13 cellular contexts compared by ENCODE assay signal in the genomic region with DNA sequence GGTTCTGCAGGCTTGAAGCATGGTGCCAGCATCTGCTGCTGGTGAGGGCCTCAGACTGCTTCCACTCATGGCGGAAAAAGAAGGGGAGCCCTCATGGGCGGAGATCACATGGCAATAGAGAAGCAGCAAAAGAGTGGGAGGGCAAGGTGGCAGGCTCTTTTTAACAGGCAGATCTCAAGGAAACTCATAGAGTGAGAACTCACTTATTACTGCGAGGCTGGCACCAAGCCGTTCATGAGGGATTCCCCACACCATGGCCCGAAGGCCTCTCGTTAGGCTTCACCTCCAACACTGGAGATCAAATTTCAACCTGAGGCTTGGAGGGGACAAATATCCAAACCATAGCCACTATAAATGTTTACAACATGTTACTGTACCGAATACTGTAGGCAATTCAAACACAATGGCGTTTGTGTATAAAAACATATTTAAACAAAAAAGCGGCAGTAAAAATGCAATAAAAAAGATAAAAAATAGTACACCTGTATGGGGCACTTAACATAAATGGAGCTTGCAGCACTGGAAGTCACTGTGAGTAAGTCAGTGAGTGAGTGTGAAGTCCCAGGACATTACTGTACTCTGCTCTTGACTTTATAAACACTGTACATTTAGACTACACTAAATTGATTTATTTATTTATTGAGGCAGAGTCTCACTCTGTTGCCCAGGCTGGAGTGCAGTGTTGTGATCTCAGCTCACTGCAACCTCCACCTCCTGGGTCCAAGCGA. TPM values are rescaled to one million over a fixed set of nuclear protein-coding genes. Genes with fewer than 3 reads are reported as not detected.
DNase-seq lines count a peak whose midpoint lies in the region; FAIRE-seq and TF ChIP-seq lines count a peak whose summit lies in the region.
"Had no signal": no experiment of that assay in that cellular context is flagged by ENCODE, and none has a peak within 500 bp of the region (broad histone marks: within the 10 kb centered on the region; RNA-seq: fewer than 3 reads in every experiment).

No MANE protein-coding gene starts in this region.

- H3K9ac ChIP-seq in Loucy (ENCODE audit: low read depth, low read length, poor library complexity, severe bottlenecking) = no peak overlapping the region
- no peak overlapping the region for H3K9ac ChIP-seq in H1 (replicated peaks in 1 of 4; ENCODE audit: extremely low read depth in 1 of 4, low read depth in 3 of 4, low read length in 3 of 4)
- H3K9ac ChIP-seq in parathyroid adenoma = no peak overlapping the region
- H3K9ac ChIP-seq in mesenchymal stem cell (ENCODE audit: low read length) = no peak overlapping the region

- POLR2A ChIA-PET in H1 (lab: Charles Lee; ENCODE audit: partially characterized antibody) = interaction anchor here (0.7 to 2.7 kb wide), 4 partner anchors 32 to 50 kb away, joined by 4 to 10 read pairs (median 6); no protein-coding TSS in a partner anchor

- H3K27ac ChIP-seq in C4-2B = peak overlapping the region; percentile 57
- no peak overlapping the region for H3K27ac ChIP-seq in H1 (ENCODE audit: low read depth, low read length)
- H3K27ac ChIP-seq in parathyroid adenoma = peak overlapping the region; percentile 86
- no peak overlapping the region for H3K27ac ChIP-seq in mesenchymal stem cell (ENCODE audit: low read length, poor library complexity, severe bottlenecking)
- H3K27ac ChIP-seq: HL-60, SK-N-MC had no signal

- no peak for TF ChIP-seq RAD21 in H1 (IDR thresholded peaks at IDR 0.05 in 1 of 2, conservative IDR thresholded peaks at IDR 0.05 in 1 of 2; ENCODE audit: low read depth in 2 of 2, low read length in 2 of 2)

- H3K36me3 ChIP-seq in Loucy (ENCODE audit: insufficient read depth, low read length) (no peaks in the 10 kb centered on the region), H1 (ENCODE audit: control insufficient read depth in 2 of 4, insufficient read depth in 4 of 4, low read length in 3 of 4) (no peaks in the 10 kb centered on the region), parathyroid adenoma (ENCODE audit: control insufficient read depth, insufficient read depth, low read length) (no peaks in the 10 kb centered on the region), mesenchymal stem cell (ENCODE audit: control insufficient read depth in 1 of 2, insufficient read depth in 2 of 2, low read depth in 1 of 2, low read length in 2 of 2) (no peaks in the 10 kb centered on the region)

- no peak overlapping the region for H2BK5ac ChIP-seq in H1 (ENCODE audit: low read depth, low read length)
- H2BK5ac ChIP-seq in mesenchymal stem cell (ENCODE audit: low read depth, low read length, poor library complexity, severe bottlenecking) = no peak overlapping the region

- H4K5ac ChIP-seq in H1 (ENCODE audit: insufficient read length, low read depth, low read length) = no peak overlapping the region

- H4K8ac ChIP-seq in H1 (ENCODE audit: extremely low read depth, insufficient read depth, low read length) (no peak overlapping the region), mesenchymal stem cell (ENCODE audit: low read length) (no peak overlapping the region)

- no peaks in the 10 kb centered on the region for H3K79me2 ChIP-seq in Loucy (ENCODE audit: insufficient read depth, low read length)
- no peaks in the 10 kb centered on the region for H3K79me2 ChIP-seq in H1 (ENCODE audit: control insufficient read depth in 1 of 2, insufficient read depth in 2 of 2, low read length in 2 of 2)
- no peaks in the 10 kb centered on the region for H3K79me2 ChIP-seq in parathyroid adenoma

- H2AFZ ChIP-seq in Loucy (ENCODE audit: low read length) = peak overlapping the region; percentile 57; the same call in 1 of the 2 replicates
- H2AFZ ChIP-seq in H1 (ENCODE audit: low read length) = 0 out of 2 replicates have a peak overlapping the region, but pooled peaks have one; percentile 40
- peak overlapping the region; percentile 69 for H2AFZ ChIP-seq in parathyroid adenoma
- no peak overlapping the region for H2AFZ ChIP-seq in mesenchymal stem cell (ENCODE audit: low read depth, low read length)

- H3K14ac ChIP-seq in H1 (ENCODE audit: insufficient read length) = no peak overlapping the region
- no peak overlapping the region for H3K14ac ChIP-seq in mesenchymal stem cell (ENCODE audit: low read length in 2 of 2)

- DNase-seq in H1 (ENCODE audit: low read depth in 1 of 2, low spot score in 2 of 2) (no peak), ecto neural progenitor cell (ENCODE audit: low spot score) (no peak), HK-2 (ENCODE audit: unreplicated experiment) (no peak), mesenchymal stem cell (no peak)

- H3K4me2 ChIP-seq in Loucy (ENCODE audit: low read depth, low read length, poor library complexity, severe bottlenecking) (no peak overlapping the region), H1 (ENCODE audit: insufficient read depth in 1 of 2, low read depth in 2 of 2, low read length in 2 of 2) (no peak overlapping the region), parathyroid adenoma (ENCODE audit: low read length) (peak overlapping the region; percentile 25), mesenchymal stem cell (ENCODE audit: low read length, poor library complexity, severe bottlenecking) (no peak overlapping the region)

- H3K4me3 ChIP-seq in Loucy (ENCODE audit: low read length, poor library complexity, severe bottlenecking) (no peak overlapping the region), H1 (ENCODE audit: extremely low read depth in 1 of 4, insufficient read depth in 2 of 4, low read depth in 3 of 4, low read length in 4 of 4) (no peak overlapping the region), parathyroid adenoma (ENCODE audit: low read depth, low read length) (no peak overlapping the region), mesenchymal stem cell (ENCODE audit: insufficient read depth in 1 of 2, low read depth in 1 of 2, low read length in 2 of 2) (no peak overlapping the region)
- H3K4me3 ChIP-seq: SK-N-MC had no signal

- H3K9me3 ChIP-seq in Loucy (ENCODE audit: insufficient read depth, low read depth, low read length) = no peaks in the 10 kb centered on the region
- H3K9me3 ChIP-seq in H1 (ENCODE audit: insufficient read depth in 2 of 2, low read depth in 1 of 2, low read length in 1 of 2) = no peaks in the 10 kb centered on the region
- H3K9me3 ChIP-seq in parathyroid adenoma (ENCODE audit: control insufficient read depth, low read length) = no peaks in the 10 kb centered on the region
- no peaks in the 10 kb centered on the region for H3K9me3 ChIP-seq in mesenchymal stem cell (ENCODE audit: control insufficient read depth, low read length)

- no peak overlapping the region for H3K4ac ChIP-seq in H1 (replicated peaks; ENCODE audit: insufficient read length, low read depth, low read length)
- no peak overlapping the region for H3K4ac ChIP-seq in mesenchymal stem cell (ENCODE audit: low read depth in 1 of 2, low read length in 2 of 2)

- TF ChIP-seq CTCF in C4-2B (conservative IDR thresholded peaks at IDR 0.05) (no peak), Loucy (conservative IDR thresholded peaks at IDR 0.05; ENCODE audit: low read length) (no peak), H1 (IDR thresholded peaks at IDR 0.05; ENCODE audit: control extremely low read depth in 1 of 3, insufficient read depth in 1 of 3, low read depth in 1 of 3, low read length in 3 of 3) (no peak), parathyroid adenoma (IDR thresholded peaks at IDR 0.05) (no peak)

- no peaks in the 10 kb centered on the region for H3F3A ChIP-seq in Loucy (ENCODE audit: low read depth)

- H4K91ac ChIP-seq in H1 (replicated peaks; ENCODE audit: insufficient read length, low read length) = no peak overlapping the region
- no peak overlapping the region for H4K91ac ChIP-seq in mesenchymal stem cell (ENCODE audit: low read length)

- no peaks in the 10 kb centered on the region for H3K23me2 ChIP-seq in H1 (ENCODE audit: low read depth, low read length)

- no peak for FAIRE-seq in H1 (lab: Jason Lieb, UNC)

- CTCF ChIA-PET in H1 (lab: Charles Lee; ENCODE audit: partially characterized antibody) = interaction anchor here (0.7 to 9.9 kb wide), 14 partner anchors 9 to 289 kb away, joined by 3 to 122 read pairs (median 10); a partner anchor contains a TSS

- H3K4me1 ChIP-seq in Loucy (ENCODE audit: insufficient read depth, low read length, poor library complexity, severe bottlenecking) (no peaks in the 10 kb centered on the region), H1 (replicated peaks in 1 of 4; ENCODE audit: control insufficient read depth in 3 of 4, insufficient read depth in 4 of 4, low read length in 3 of 4) (no peaks in the 10 kb centered on the region), parathyroid adenoma (peaks cover 43% of the 10 kb centered on the region), mesenchymal stem cell (ENCODE audit: control insufficient read depth, insufficient read depth, low read depth, low read length) (peaks cover 2% of the 10 kb centered on the region)

- no peak overlapping the region for H3K23ac ChIP-seq in H1 (ENCODE audit: insufficient read length)
- H3K23ac ChIP-seq in mesenchymal stem cell (ENCODE audit: low read length in 2 of 2) = no peak overlapping the region

- H4K20me1 ChIP-seq in Loucy (ENCODE audit: insufficient read depth, low read length, poor library complexity, severe bottlenecking) = no peaks in the 10 kb centered on the region
- H4K20me1 ChIP-seq in H1 (replicated peaks in 1 of 2; ENCODE audit: control insufficient read depth in 1 of 2, insufficient read depth in 2 of 2, low read length in 2 of 2) = no peaks in the 10 kb centered on the region

- H2BK20ac ChIP-seq in H1 (ENCODE audit: low read length) = no peak overlapping the region

- WGBS in H1 (ENCODE audit: extremely low coverage in 1 of 2, insufficient coverage in 1 of 2, insufficient read length in 1 of 2, insufficient replicate concordance in 2 of 2, low coverage in 1 of 2, low lambda C conversion rate in 2 of 2, missing lambda C conversion rate in 1 of 2), 2 experiments = 82% methylated on average over 10 of the region's 10 CpGs; no CpG with 5 or more reads in 1 of the 2 experiments
- WGBS in mesenchymal stem cell = 83% methylated on average over 6 of the region's 10 CpGs

- H2BK12ac ChIP-seq in H1 (ENCODE audit: low read depth, low read length) (no peak overlapping the region), mesenchymal stem cell (ENCODE audit: low read length in 2 of 2) (no peak overlapping the region)

- H2BK15ac ChIP-seq in H1 (ENCODE audit: low read length) (no peak overlapping the region), mesenchymal stem cell (ENCODE audit: low read depth, poor library complexity, severe bottlenecking) (no peak overlapping the region)

- TF ChIP-seq EP300 in H1 (IDR thresholded peaks at IDR 0.05; ENCODE audit: borderline replicate concordance in 1 of 2, low read depth in 2 of 2, low read length in 2 of 2) = no peak

- H3K79me1 ChIP-seq in H1 (ENCODE audit: low read depth, low read length) (no peaks in the 10 kb centered on the region), mesenchymal stem cell (replicated peaks; ENCODE audit: low read length, poor library complexity, severe bottlenecking) (no peaks in the 10 kb centered on the region)

- H2AK5ac ChIP-seq in H1 (ENCODE audit: low read depth, low read length) (no peak overlapping the region), mesenchymal stem cell (ENCODE audit: low read length, severe bottlenecking) (no peak overlapping the region)

- TF ChIP-seq POLR2A in H1 (IDR thresholded peaks at IDR 0.05; ENCODE audit: control extremely low read depth in 1 of 2, low read depth in 2 of 2, low read length in 2 of 2) = no peak

- H3K27me3 ChIP-seq in Loucy (ENCODE audit: insufficient read depth, low read length, poor library complexity, severe bottlenecking) (no peaks in the 10 kb centered on the region), H1 (replicated peaks in 1 of 4; ENCODE audit: control insufficient read depth in 3 of 4, extremely low read depth in 1 of 4, insufficient read depth in 3 of 4, low read length in 3 of 4) (no peaks in the 10 kb centered on the region), parathyroid adenoma (ENCODE audit: control insufficient read depth, insufficient read depth, low read length) (no peaks in the 10 kb centered on the region), mesenchymal stem cell (ENCODE audit: control insufficient read depth in 1 of 2, insufficient read depth in 1 of 2, low read length in 2 of 2) (peaks cover 0 to 3% of the 10 kb centered on the region in 2 experiments)

- H3K9me2 ChIP-seq in Loucy (replicated peaks; ENCODE audit: low read depth, low read length) = no peaks in the 10 kb centered on the region

- H3K18ac ChIP-seq in H1 (ENCODE audit: extremely low read depth, low read length) (no peak overlapping the region), mesenchymal stem cell (ENCODE audit: low read depth in 1 of 2, low read length in 2 of 2) (no peak overlapping the region)

- H3K56ac ChIP-seq in H1 (replicated peaks; ENCODE audit: insufficient read length, low read depth, low read length) = no peak overlapping the region

- no peak overlapping the region for H2BK120ac ChIP-seq in H1 (replicated peaks; ENCODE audit: low read depth, low read length)
- H2BK120ac ChIP-seq in mesenchymal stem cell (ENCODE audit: low read depth, low read length) = no peak overlapping the region

RNA-seq across cellular contexts. Expression of a gene that starts 18.8 kb away (rescaled TPM):
- 0.10 and 0.50 TPM in 2 replicates for total RNA-seq in H1 (2021; fragmentation: NEBNext Ultra II Directional; extraction: Animal tissue kit (Norgen Biotek cat#: 25700))
- 0.06 and 0.24 TPM in 2 replicates for polyA plus RNA-seq in H1 (2011; rRNA removed)
- 0.03 TPM for polyA plus RNA-seq in H1 (2011; cell fraction: cytosol; rRNA removed)
- 0.10 TPM for polyA plus RNA-seq in H1 (2011; cell fraction: nucleus; rRNA removed)
- polyA plus RNA-seq in H1 (2012, experiment 1 of 2) = 0.09 to 0.11 TPM in 2 of 4 replicates, not detected in the others
- polyA plus RNA-seq in H1 (2012, experiment 2 of 2) = not detected
- polyA plus RNA-seq in H1 (2013, experiment 1 of 2) = 0.08 TPM
- polyA plus RNA-seq in H1 (2013, experiment 2 of 2) = 0.17 TPM
- polyA minus RNA-seq in H1 (2011; rRNA and poly(A)+ RNA removed) = not detected in 2 replicates
- not detected for polyA minus RNA-seq in H1 (2011; cell fraction: cytosol; rRNA and poly(A)+ RNA removed)
- not detected for polyA minus RNA-seq in H1 (2011; cell fraction: nucleus; rRNA and poly(A)+ RNA removed)
- polyA plus RNA-seq in mesenchymal stem cell (2013, experiment 1 of 2) = under 0.01 TPM
- not detected for polyA plus RNA-seq in mesenchymal stem cell (2013, experiment 2 of 2)
- total RNA-seq: H9, HT1080, IMR-90, RPMI7951 had no signal
- polyA plus RNA-seq: IMR-90 had no signal

RNA-seq across cellular contexts. Expression of a gene that starts 42.1 kb away (rescaled TPM):
- total RNA-seq in H1 (2021; fragmentation: NEBNext Ultra II Directional; extraction: Animal tissue kit (Norgen Biotek cat#: 25700)) = 2,661 and 2,701 TPM in 2 replicates
- polyA plus RNA-seq in H1 (2011; rRNA removed) = 6,179 and 7,468 TPM in 2 replicates
- 5,894 TPM for polyA plus RNA-seq in H1 (2011; cell fraction: cytosol; rRNA removed)
- 4,842 TPM for polyA plus RNA-seq in H1 (2011; cell fraction: nucleus; rRNA removed)
- polyA plus RNA-seq in H1 (2012, experiment 1 of 2) = 3,669 to 3,863 TPM (median 3,701 TPM) in 4 replicates
- 4,373 TPM for polyA plus RNA-seq in H1 (2012, experiment 2 of 2)
- 2,392 TPM for polyA plus RNA-seq in H1 (2013, experiment 1 of 2)
- polyA plus RNA-seq in H1 (2013, experiment 2 of 2) = 2,410 TPM
- polyA minus RNA-seq in H1 (2011; rRNA and poly(A)+ RNA removed) = 2,760 and 3,109 TPM in 2 replicates
- 967 TPM for polyA minus RNA-seq in H1 (2011; cell fraction: cytosol; rRNA and poly(A)+ RNA removed)
- polyA minus RNA-seq in H1 (2011; cell fraction: nucleus; rRNA and poly(A)+ RNA removed) = 1,051 TPM
- 1,855 TPM for polyA plus RNA-seq in mesenchymal stem cell (2013, experiment 1 of 2)
- polyA plus RNA-seq in mesenchymal stem cell (2013, experiment 2 of 2) = 1,954 TPM

Comparison
In these comparisons a context has a peak if more than half of its experiments do, and no peak if none do; other contexts are left out.
1. H3K27ac ChIP-seq: peak in C4-2B (single experiment) and parathyroid adenoma (single experiment); none in H1 (single experiment) and mesenchymal stem cell (single experiment).